Comparison of ENCODE assay signal across 1 cellular context in the genomic region with DNA sequence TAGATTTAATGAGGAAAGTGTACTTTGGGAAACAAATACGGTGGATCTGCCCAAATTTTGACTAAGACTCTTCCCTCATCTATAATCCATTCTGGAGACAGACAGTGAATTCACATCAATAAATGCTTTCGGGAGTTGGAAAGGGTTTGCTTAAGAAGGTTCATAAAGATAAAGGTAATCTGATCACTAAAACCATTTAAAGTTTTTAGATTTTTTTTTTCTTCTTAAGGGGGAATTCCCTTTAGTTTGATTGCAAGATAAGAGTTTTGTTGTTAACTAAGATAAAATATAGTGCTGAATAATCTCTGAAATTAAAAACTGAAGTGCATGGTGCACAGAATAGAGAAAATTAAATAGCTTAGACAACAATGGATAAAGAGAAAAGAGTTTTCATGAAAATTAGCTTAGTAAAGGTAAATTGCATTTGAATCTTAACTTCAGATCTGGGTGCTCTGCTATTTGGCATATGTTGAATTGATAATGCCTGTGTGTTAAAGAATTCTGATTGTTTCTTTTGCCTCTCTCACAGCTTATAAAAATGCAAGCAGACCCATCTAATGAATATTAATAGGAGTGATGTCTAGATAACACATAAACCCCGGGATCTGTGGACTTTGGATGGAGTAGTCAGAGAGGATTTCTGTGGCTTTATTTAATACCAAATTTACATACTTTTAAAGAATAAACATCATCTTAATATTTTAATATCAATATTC.
TF ChIP-seq lines count a peak whose summit lies in the region.

No MANE protein-coding gene starts in this region.

TF ChIP-seq in GM23338, 12 proteins besides CTCF, POLR2A, EP300 and RAD21 (continued from another document):
- TF ChIP-seq, protein P1, sequence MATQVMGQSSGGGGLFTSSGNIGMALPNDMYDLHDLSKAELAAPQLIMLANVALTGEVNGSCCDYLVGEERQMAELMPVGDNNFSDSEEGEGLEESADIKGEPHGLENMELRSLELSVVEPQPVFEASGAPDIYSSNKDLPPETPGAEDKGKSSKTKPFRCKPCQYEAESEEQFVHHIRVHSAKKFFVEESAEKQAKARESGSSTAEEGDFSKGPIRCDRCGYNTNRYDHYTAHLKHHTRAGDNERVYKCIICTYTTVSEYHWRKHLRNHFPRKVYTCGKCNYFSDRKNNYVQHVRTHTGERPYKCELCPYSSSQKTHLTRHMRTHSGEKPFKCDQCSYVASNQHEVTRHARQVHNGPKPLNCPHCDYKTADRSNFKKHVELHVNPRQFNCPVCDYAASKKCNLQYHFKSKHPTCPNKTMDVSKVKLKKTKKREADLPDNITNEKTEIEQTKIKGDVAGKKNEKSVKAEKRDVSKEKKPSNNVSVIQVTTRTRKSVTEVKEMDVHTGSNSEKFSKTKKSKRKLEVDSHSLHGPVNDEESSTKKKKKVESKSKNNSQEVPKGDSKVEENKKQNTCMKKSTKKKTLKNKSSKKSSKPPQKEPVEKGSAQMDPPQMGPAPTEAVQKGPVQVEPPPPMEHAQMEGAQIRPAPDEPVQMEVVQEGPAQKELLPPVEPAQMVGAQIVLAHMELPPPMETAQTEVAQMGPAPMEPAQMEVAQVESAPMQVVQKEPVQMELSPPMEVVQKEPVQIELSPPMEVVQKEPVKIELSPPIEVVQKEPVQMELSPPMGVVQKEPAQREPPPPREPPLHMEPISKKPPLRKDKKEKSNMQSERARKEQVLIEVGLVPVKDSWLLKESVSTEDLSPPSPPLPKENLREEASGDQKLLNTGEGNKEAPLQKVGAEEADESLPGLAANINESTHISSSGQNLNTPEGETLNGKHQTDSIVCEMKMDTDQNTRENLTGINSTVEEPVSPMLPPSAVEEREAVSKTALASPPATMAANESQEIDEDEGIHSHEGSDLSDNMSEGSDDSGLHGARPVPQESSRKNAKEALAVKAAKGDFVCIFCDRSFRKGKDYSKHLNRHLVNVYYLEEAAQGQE (IDR thresholded peaks at IDR 0.05; ENCODE audit: unreplicated experiment) = no peak
- no peak for TF ChIP-seq JUNB (IDR thresholded peaks at IDR 0.05; ENCODE audit: unreplicated experiment)
TF ChIP-seq in GM23338: peak in this region for 0.
